In genomic region chr3:187889601-187890404, GRCh38 we compare ENCODE assay signal across 11 cellular contexts.
DNase-seq lines count a peak whose midpoint lies in the region; ATAC-seq and TF ChIP-seq lines count a peak whose summit lies in the region.
"Had no signal": no experiment of that assay in that cellular context is flagged by ENCODE, and none has a peak within 500 bp of the region (broad histone marks: within the 10 kb centered on the region; RNA-seq: fewer than 3 reads in every experiment).

No MANE protein-coding gene starts in this region.

- WGBS in GM23248 (ENCODE audit: low coverage in 1 of 2, low lambda C conversion rate in 2 of 2, missing lambda C conversion rate in 2 of 2), 2 experiments: 88 to 90% methylated on average over 20 of the region's 20 CpGs

- H3K4me1 ChIP-seq in GM23248 (ENCODE audit: insufficient read depth): no peaks in the 10 kb centered on the region
- H3K4me1 ChIP-seq in parathyroid adenoma: peaks cover 4% of the 10 kb centered on the region
- H3K4me1 ChIP-seq in A673 (ENCODE audit: insufficient read depth, low read length, poor library complexity, severe bottlenecking): no peaks in the 10 kb centered on the region
- H3K4me1 ChIP-seq: prostate gland had no signal

- no peak overlapping the region for H3K4me3 ChIP-seq in GM23248
- no peak overlapping the region for H3K4me3 ChIP-seq in fibroblast of mammary gland (ENCODE audit: control insufficient read depth, low read depth, low read length)
- H3K4me3 ChIP-seq in parathyroid adenoma (ENCODE audit: low read depth, low read length): no peak overlapping the region
- H3K4me3 ChIP-seq in A673 (ENCODE audit: low read depth, low read length, poor library complexity, severe bottlenecking): no peak overlapping the region
- H3K4me3 ChIP-seq: prostate gland had no signal

- H3K27me3 ChIP-seq in GM23248 (replicated peaks; ENCODE audit: insufficient read depth) (no peaks in the 10 kb centered on the region), parathyroid adenoma (ENCODE audit: control insufficient read depth, insufficient read depth, low read length) (no peaks in the 10 kb centered on the region), A673 (replicated peaks; ENCODE audit: insufficient read depth, low read depth, low read length, poor library complexity) (no peaks in the 10 kb centered on the region)

- H3K79me2 ChIP-seq in GM23248 (ENCODE audit: insufficient read depth) (no peaks in the 10 kb centered on the region), parathyroid adenoma (no peaks in the 10 kb centered on the region)

- H3K9me2 ChIP-seq in GM23248 (ENCODE audit: insufficient read depth): no peaks in the 10 kb centered on the region

- no peaks in the 10 kb centered on the region for H4K20me1 ChIP-seq in GM23248 (ENCODE audit: insufficient read depth)

- ATAC-seq in HG03571 (IDR thresholded peaks at IDR 0.05; ENCODE audit: unreplicated experiment): no peak

- intact Hi-C loops in A673 (cut with micrococcal nuclease; ENCODE audit: unreplicated experiment): no loop called here

- H3K27ac ChIP-seq in GM23248: no peak overlapping the region
- peak overlapping the region; percentile 80 for H3K27ac ChIP-seq in parathyroid adenoma
- H3K27ac ChIP-seq in A673 (ENCODE audit: low read depth, low read length, poor library complexity, severe bottlenecking): no peak overlapping the region
- H3K27ac ChIP-seq: prostate gland had no signal

- in situ Hi-C loops in GM23248 (cut with MboI): no loop called here

- H3K36me3 ChIP-seq in GM23248 (ENCODE audit: low read depth) (no peaks in the 10 kb centered on the region), parathyroid adenoma (ENCODE audit: control insufficient read depth, insufficient read depth, low read length) (no peaks in the 10 kb centered on the region), A673 (ENCODE audit: insufficient read depth, low read length, poor library complexity, severe bottlenecking) (no peaks in the 10 kb centered on the region)
- H3K36me3 ChIP-seq: prostate gland had no signal

- H3K9me3 ChIP-seq in GM23248 (ENCODE audit: low read depth) (no peaks in the 10 kb centered on the region), parathyroid adenoma (ENCODE audit: control insufficient read depth, low read length) (peaks cover 4% of the 10 kb centered on the region), A673 (ENCODE audit: low read depth, low read length, poor library complexity, severe bottlenecking) (no peaks in the 10 kb centered on the region)
- H3K9me3 ChIP-seq: prostate gland had no signal

- H3F3A ChIP-seq in GM23248 (ENCODE audit: insufficient read depth): no peaks in the 10 kb centered on the region

- BruUV-seq in A673 (replicated peaks; lab: Mats Ljungman, UMichigan): no TSS peak

- DNase-seq in GM23248 (peak; percentile 8), NOMO-1 treated with DMSO at 0.1 percent for 48 hours (lab: John Stamatoyannopoulos, UW; ENCODE audit: unreplicated experiment) (peak; percentile 65), fibroblast of mammary gland (ENCODE audit: low read depth) (peak; percentile 67), A673 (ENCODE audit: low spot score) (no peak), NCI-H1092 treated with DMSO at 0.1 percent for 48 hours (lab: John Stamatoyannopoulos, UW) (no peak)
- no peak for DNase-seq in stimulated activated CD4-positive, alpha-beta T cell treated with anti-CD3 and anti-CD28 coated beads, Interleukin-2, amount 100 ng/mL, for 24 hours
- DNase-seq: NCI-H510A treated with DMSO at 0.1 percent for 48 hours; stimulated activated CD8-positive, alpha-beta memory T cell treated with anti-CD3 and anti-CD28 coated beads, Interleukin-4, amount 100 ng/mL, for 48 hours had no signal

- TF ChIP-seq CTCF in fibroblast of mammary gland (conservative IDR thresholded peaks at IDR 0.05; ENCODE audit: control insufficient read depth, insufficient read depth, low read depth, low read length) (no peak), parathyroid adenoma (IDR thresholded peaks at IDR 0.05) (no peak), A673 (conservative IDR thresholded peaks at IDR 0.05; ENCODE audit: low read depth, low read length) (no peak)

- no peak overlapping the region for H2AFZ ChIP-seq in GM23248
- peak overlapping the region; percentile 74 for H2AFZ ChIP-seq in parathyroid adenoma

- CTCF ChIA-PET in A673 (lab: Charles Lee): no interaction called here

- H3K9ac ChIP-seq in GM23248: no peak overlapping the region
- H3K9ac ChIP-seq in parathyroid adenoma: no peak overlapping the region

- H3K4me2 ChIP-seq in GM23248 (ENCODE audit: unreplicated experiment) (no peak overlapping the region), parathyroid adenoma (ENCODE audit: low read length) (no peak overlapping the region)

- POLR2A ChIA-PET in A673 (lab: Charles Lee; ENCODE audit: low non-redundant PET): no interaction called here

Comparison
In these comparisons a context has a peak if more than half of its experiments do, and no peak if none do; other contexts are left out.
1. DNase-seq: peak in GM23248 (single experiment), NOMO-1 treated with DMSO at 0.1 percent for 48 hours (single experiment) and fibroblast of mammary gland (single experiment); none in stimulated activated CD4-positive, alpha-beta T cell treated with anti-CD3 and anti-CD28 coated beads, Interleukin-2, amount 100 ng/mL, for 24 hours (0 of 2), A673 (single experiment) and NCI-H1092 treated with DMSO at 0.1 percent for 48 hours (single experiment).